Comparison of ENCODE assay signal across 8 cellular contexts in the genomic region with DNA sequence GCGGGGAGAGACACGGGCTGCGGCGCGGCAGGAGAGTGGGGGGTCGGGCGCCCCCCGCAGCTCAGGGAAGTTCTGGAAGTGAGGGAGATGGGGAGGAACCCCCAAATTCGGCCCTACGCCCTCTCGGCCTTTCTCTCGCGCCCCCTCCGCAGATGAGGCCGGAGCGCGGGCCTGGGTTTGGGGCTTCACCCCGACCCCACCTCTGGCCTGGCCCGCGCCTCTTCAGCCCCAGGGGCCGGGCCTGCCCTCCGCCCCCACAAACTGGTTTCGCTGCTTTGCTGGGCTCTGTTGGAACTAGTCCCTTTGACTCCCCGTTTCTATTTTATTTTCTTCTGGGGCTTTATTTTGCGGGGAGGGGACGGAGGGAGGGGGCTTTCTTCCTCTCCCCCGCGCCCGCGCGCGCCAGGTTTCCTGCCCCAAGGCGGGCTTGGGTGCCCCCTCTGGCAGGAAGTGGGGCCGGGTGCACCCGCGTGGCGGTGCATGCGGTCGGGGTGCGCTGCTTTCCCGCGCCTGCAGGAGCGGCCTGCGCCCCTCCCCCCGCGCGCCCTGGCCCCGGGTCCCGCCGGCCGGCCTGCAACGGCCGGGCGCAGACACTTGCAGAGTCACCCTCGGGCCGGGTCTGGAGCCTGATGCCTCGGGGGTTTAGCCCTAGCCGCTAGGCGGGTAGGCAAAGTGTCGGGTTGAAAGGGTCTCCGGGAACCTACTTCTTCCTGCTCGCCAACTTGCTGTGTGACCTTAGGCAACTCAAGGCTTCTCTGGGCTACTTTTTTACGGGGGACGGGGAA. TPM values are rescaled to one million over a fixed set of nuclear protein-coding genes. Genes with fewer than 3 reads are reported as not detected.
DNase-seq lines count a peak whose midpoint lies in the region; ATAC-seq and TF ChIP-seq lines count a peak whose summit lies in the region.

No MANE protein-coding gene starts in this region.

- 0% methylated on average over 24 to 61 of the region's 64 CpGs for WGBS in endodermal cell (ENCODE audit: insufficient coverage in 1 of 2, insufficient read length in 1 of 2), 2 experiments

- DNase-seq in AG20443 (ENCODE audit: low spot score) (peak; percentile 47), NCI-H146 treated with DMSO at 0.1 percent for 48 hours (lab: John Stamatoyannopoulos, UW; ENCODE audit: unreplicated experiment) (peak; percentile 3), endodermal cell (peak; percentile 79), OCI-M2 (lab: John Stamatoyannopoulos, UW; ENCODE audit: unreplicated experiment) (no peak)
- DNase-seq in activated CD8-positive, alpha-beta T cell treated with anti-CD3 and anti-CD28 coated beads for 36 hours, result peak; percentile 80
- peak; percentile 71 to 84 for DNase-seq in stimulated activated naive CD8-positive, alpha-beta T cell treated with anti-CD3 and anti-CD28 coated beads, Interleukin-15, amount 100 ng/mL, for 72 hours

- H3K27ac Mint-ChIP-seq in activated CD8-positive, alpha-beta T cell treated with anti-CD3 and anti-CD28 coated beads for 36 hours, result peak overlapping the region; percentile 97
- H3K27ac Mint-ChIP-seq in endodermal cell, result peak overlapping the region; percentile 95
- peak overlapping the region; percentile 98 for H3K27ac Mint-ChIP-seq in stimulated activated naive CD8-positive, alpha-beta T cell treated with anti-CD3 and anti-CD28 coated beads, Interleukin-15, amount 100 ng/mL, for 72 hours

- H3K9me3 Mint-ChIP-seq in activated CD8-positive, alpha-beta T cell treated with anti-CD3 and anti-CD28 coated beads for 36 hours, result no peaks in the 10 kb centered on the region
- H3K9me3 Mint-ChIP-seq in endodermal cell, result no peaks in the 10 kb centered on the region
- no peaks in the 10 kb centered on the region for H3K9me3 Mint-ChIP-seq in stimulated activated naive CD8-positive, alpha-beta T cell treated with anti-CD3 and anti-CD28 coated beads, Interleukin-15, amount 100 ng/mL, for 72 hours

- H3K4me3 ChIP-seq in endodermal cell (ENCODE audit: low read length) (peak overlapping the region; percentile 95), mononuclear cell (ENCODE audit: low read length) (peak overlapping the region; percentile 63)

- peaks cover 44% of the 10 kb centered on the region for H3K4me1 Mint-ChIP-seq in activated CD8-positive, alpha-beta T cell treated with anti-CD3 and anti-CD28 coated beads for 36 hours (ENCODE audit: low read depth)
- H3K4me1 Mint-ChIP-seq in endodermal cell, result peaks cover 37% of the 10 kb centered on the region
- H3K4me1 Mint-ChIP-seq in stimulated activated naive CD8-positive, alpha-beta T cell treated with anti-CD3 and anti-CD28 coated beads, Interleukin-15, amount 100 ng/mL, for 72 hours, result peaks cover 67% of the 10 kb centered on the region

- CTCF ChIA-PET in activated CD8-positive, alpha-beta T cell treated with anti-CD3 and anti-CD28 coated beads for 36 hours (lab: Charles Lee), result interaction anchor here (1.4 to 1.5 kb wide), 2 partner anchors 8 to 42 kb away, joined by 3 to 7 read pairs; no protein-coding TSS in a partner anchor

- H3K27ac ChIP-seq in endodermal cell (ENCODE audit: low read depth, low read length), result peak overlapping the region; percentile 69

- H3K27me3 Mint-ChIP-seq in activated CD8-positive, alpha-beta T cell treated with anti-CD3 and anti-CD28 coated beads for 36 hours, result no peaks in the 10 kb centered on the region
- H3K27me3 Mint-ChIP-seq in endodermal cell (ENCODE audit: insufficient read depth), result no peaks in the 10 kb centered on the region
- no peaks in the 10 kb centered on the region for H3K27me3 Mint-ChIP-seq in stimulated activated naive CD8-positive, alpha-beta T cell treated with anti-CD3 and anti-CD28 coated beads, Interleukin-15, amount 100 ng/mL, for 72 hours

- peaks cover 43% of the 10 kb centered on the region for H3K36me3 ChIP-seq in endodermal cell (ENCODE audit: control insufficient read depth, insufficient read depth, low read length)

- H3K9me3 ChIP-seq in endodermal cell (ENCODE audit: control insufficient read depth, low read length), result no peaks in the 10 kb centered on the region
- no peaks in the 10 kb centered on the region for H3K9me3 ChIP-seq in mononuclear cell (ENCODE audit: low read depth, low read length)

- no peaks in the 10 kb centered on the region for H3K27me3 ChIP-seq in endodermal cell (ENCODE audit: control insufficient read depth, insufficient read depth, low read length, poor library complexity, severe bottlenecking)
- no peaks in the 10 kb centered on the region for H3K27me3 ChIP-seq in mononuclear cell (ENCODE audit: insufficient read depth, low read length)

- peaks cover 46% of the 10 kb centered on the region for H3K36me3 Mint-ChIP-seq in activated CD8-positive, alpha-beta T cell treated with anti-CD3 and anti-CD28 coated beads for 36 hours (ENCODE audit: low read depth)
- H3K36me3 Mint-ChIP-seq in endodermal cell (ENCODE audit: low read depth), result peaks cover 43% of the 10 kb centered on the region

- peak overlapping the region; percentile 83 for H3K9ac ChIP-seq in endodermal cell (ENCODE audit: extremely low read depth, low read length, poor library complexity, severe bottlenecking)

- TF ChIP-seq CTCF in activated CD8-positive, alpha-beta T cell treated with anti-CD3 and anti-CD28 coated beads for 36 hours (IDR thresholded peaks at IDR 0.05), result peak; percentile 44
- TF ChIP-seq CTCF in endodermal cell (conservative IDR thresholded peaks at IDR 0.05), result peak; percentile 63

- H3K4me1 ChIP-seq in endodermal cell (ENCODE audit: control insufficient read depth, insufficient read depth, low read length) (peaks cover 18% of the 10 kb centered on the region), mononuclear cell (ENCODE audit: insufficient read depth, low read length) (peaks cover 42% of the 10 kb centered on the region)

- intact Hi-C loops in activated CD8-positive, alpha-beta T cell treated with anti-CD3 and anti-CD28 coated beads for 36 hours (cut with micrococcal nuclease), result loop anchor here (5.0 kb wide), 1 partner anchor 41 kb away; no protein-coding TSS in a partner anchor

- POLR2A ChIA-PET in activated CD8-positive, alpha-beta T cell treated with anti-CD3 and anti-CD28 coated beads for 36 hours (lab: Charles Lee), result interaction anchor here (0.8 to 2.4 kb wide), 15 partner anchors 9 to 519 kb away, joined by 3 to 61 read pairs (median 7); a partner anchor contains a TSS

- peak; percentile 50 for TF ChIP-seq POLR2A in GM19193 (IDR thresholded peaks at IDR 0.05; ENCODE audit: extremely low read depth, insufficient read depth, insufficient read length)

- H3K4me3 Mint-ChIP-seq in activated CD8-positive, alpha-beta T cell treated with anti-CD3 and anti-CD28 coated beads for 36 hours, result peak overlapping the region; percentile 93
- peak overlapping the region; percentile 89 for H3K4me3 Mint-ChIP-seq in endodermal cell
- peak overlapping the region; percentile 94 to 95 for H3K4me3 Mint-ChIP-seq in stimulated activated naive CD8-positive, alpha-beta T cell treated with anti-CD3 and anti-CD28 coated beads, Interleukin-15, amount 100 ng/mL, for 72 hours

- peak; percentile 14 for ATAC-seq in activated CD8-positive, alpha-beta T cell treated with anti-CD3 and anti-CD28 coated beads for 36 hours
- ATAC-seq in stimulated activated naive CD8-positive, alpha-beta T cell treated with anti-CD3 and anti-CD28 coated beads, Interleukin-15, amount 100 ng/mL, for 72 hours, result peak; percentile 52

RNA-seq across cellular contexts. Expression of a gene that starts 1.2 kb away (rescaled TPM):
- total RNA-seq in activated CD8-positive, alpha-beta T cell treated with anti-CD3 and anti-CD28 coated beads for 36 hours, result 100 to 1,000 TPM; 683 to 709 TPM
- 1,000 to 10,000 TPM; 1,306 to 1,595 TPM for total RNA-seq in endodermal cell
- 1,230 TPM for polyA plus RNA-seq in endodermal cell (2013, experiment 1 of 2)
- 1,159 TPM for polyA plus RNA-seq in endodermal cell (2013, experiment 2 of 2)
- total RNA-seq in mononuclear cell, result 44.3 TPM

RNA-seq across cellular contexts. Expression of a gene that starts 10.9 kb away (rescaled TPM):
- total RNA-seq in activated CD8-positive, alpha-beta T cell treated with anti-CD3 and anti-CD28 coated beads for 36 hours, result 10 to 100 TPM; 13.3 to 16.4 TPM
- 1 to 10 TPM; 7.2 to 7.9 TPM for total RNA-seq in endodermal cell
- polyA plus RNA-seq in endodermal cell (2013, experiment 1 of 2), result 16.4 TPM
- 14.3 TPM for polyA plus RNA-seq in endodermal cell (2013, experiment 2 of 2)
- total RNA-seq in mononuclear cell, result 12.3 TPM

Comparison
In these comparisons a context has a peak if more than half of its experiments do, and no peak if none do; other contexts are left out.
1. RNA of a gene that starts 1.2 kb away (total RNA-seq): 1,306 to 1,595 TPM in endodermal cell and 683 to 709 TPM in activated CD8-positive, alpha-beta T cell treated with anti-CD3 and anti-CD28 coated beads for 36 hours; 44.3 TPM in mononuclear cell (single experiment); every median in the first group is over 10 times any median in the second.
2. Peak in every context shown above with its lines, with median percentiles within 50 percentile points of each other: H3K27ac Mint-ChIP-seq and H3K4me3 Mint-ChIP-seq.